Comparison of ENCODE assay signal across 9 cellular contexts in genomic region chr6:142551145-142551811, GRCh38.
DNase-seq lines count a peak whose midpoint lies in the region; ATAC-seq, FAIRE-seq and TF ChIP-seq lines count a peak whose summit lies in the region.
"Had no signal": no experiment of that assay in that cellular context is flagged by ENCODE, and none has a peak within 500 bp of the region (broad histone marks: within the 10 kb centered on the region; RNA-seq: fewer than 3 reads in every experiment).

No MANE protein-coding gene starts in this region.

- H2BK15ac ChIP-seq in H1 (ENCODE audit: low read length) = no peak overlapping the region

- H3K4ac ChIP-seq in H1 (replicated peaks; ENCODE audit: insufficient read length, low read depth, low read length) = no peak overlapping the region

- H3K4me1 ChIP-seq in H1 (replicated peaks in 1 of 4; ENCODE audit: control insufficient read depth in 3 of 4, insufficient read depth in 4 of 4, low read length in 3 of 4) = peaks cover 0 to 6% (median 4%) of the 10 kb centered on the region in 4 experiments; a peak in 5 of 7 replicates

- H3K79me1 ChIP-seq in H1 (ENCODE audit: low read depth, low read length) = no peaks in the 10 kb centered on the region; the same call in 1 of the 2 replicates

- H3K23ac ChIP-seq in H1 (ENCODE audit: insufficient read length) = no peak overlapping the region

- H2AFZ ChIP-seq in H1 (ENCODE audit: low read length) = 0 out of 2 replicates have a peak overlapping the region, but pooled peaks have one; percentile 1

- CTCF ChIA-PET in H1 (lab: Charles Lee; ENCODE audit: partially characterized antibody) = interaction anchor here (0.6 to 3.9 kb wide), 10 partner anchors 13 to 395 kb away, joined by 3 to 24 read pairs (median 4); no protein-coding TSS in a partner anchor

- no peaks in the 10 kb centered on the region for H3K36me3 ChIP-seq in H1 (ENCODE audit: control insufficient read depth in 2 of 4, insufficient read depth in 4 of 4, low read length in 3 of 4)
- no peaks in the 10 kb centered on the region for H3K36me3 ChIP-seq in H7 (replicated peaks; ENCODE audit: control insufficient read depth, insufficient read depth, low read length)

- H3K56ac ChIP-seq in H1 (replicated peaks; ENCODE audit: insufficient read length, low read depth, low read length) = no peak overlapping the region

- H4K8ac ChIP-seq in H1 (ENCODE audit: extremely low read depth, insufficient read depth, low read length) = no peak overlapping the region

- H4K91ac ChIP-seq in H1 (replicated peaks; ENCODE audit: insufficient read length, low read length) = no peak overlapping the region

- no peak for TF ChIP-seq EP300 in H1 (IDR thresholded peaks at IDR 0.05; ENCODE audit: borderline replicate concordance in 1 of 2, low read depth in 2 of 2, low read length in 2 of 2)

- no peaks in the 10 kb centered on the region for H3K27me3 Mint-ChIP-seq in activated CD4-positive, alpha-beta T cell treated with anti-CD3 and anti-CD28 coated beads, Interleukin-2, amount 10 ng/mL, durations not matched to agents 24 days and 14 days

- no peak for TF ChIP-seq RAD21 in H1 (IDR thresholded peaks at IDR 0.05 in 1 of 2, conservative IDR thresholded peaks at IDR 0.05 in 1 of 2; ENCODE audit: low read depth in 2 of 2, low read length in 2 of 2)

- H3K23me2 ChIP-seq in H1 (ENCODE audit: low read depth, low read length) = no peaks in the 10 kb centered on the region

- ATAC-seq in GM19455 (IDR thresholded peaks at IDR 0.05; ENCODE audit: unreplicated experiment) (no peak), GM19397 (IDR thresholded peaks at IDR 0.05; ENCODE audit: unreplicated experiment) (no peak)

- DNase-seq in HT1080 (ENCODE audit: low read depth) = peak; percentile 82
- peak; percentile 74 for DNase-seq in activated CD4-positive, alpha-beta T cell treated with anti-CD3 and anti-CD28 coated beads, Interleukin-2, amount 10 ng/mL, durations not matched to agents 24 days and 14 days
- no peak for DNase-seq in H1 (ENCODE audit: low read depth in 1 of 2, low spot score in 2 of 2)
- peak; percentile 5 to 10 for DNase-seq in stimulated activated CD8-positive, alpha-beta memory T cell treated with anti-CD3 and anti-CD28 coated beads, Interleukin-15, amount 100 ng/mL, for 4 hours (ENCODE audit: low read depth in 2 of 2)
- no peak for DNase-seq in Ammon's horn (ENCODE audit: low spot score)
- no peak for DNase-seq in H7
- DNase-seq: stimulated activated naive B cell treated with anti-CD40 and anti-IgM and Interleukin-4, amounts not matched to agents 10 μg/mL and 1 μg/mL and 100 μg/mL, for 72 hours had no signal

- no peak overlapping the region for H4K5ac ChIP-seq in H1 (ENCODE audit: insufficient read length, low read depth, low read length)

- 0 out of 2 replicates have a peak overlapping the region, but pooled peaks have one; percentile 4 for H2BK12ac ChIP-seq in H1 (ENCODE audit: low read depth, low read length)

- H3K4me1 Mint-ChIP-seq in activated CD4-positive, alpha-beta T cell treated with anti-CD3 and anti-CD28 coated beads, Interleukin-2, amount 10 ng/mL, durations not matched to agents 24 days and 14 days = peaks cover 19% of the 10 kb centered on the region
- H3K4me1 Mint-ChIP-seq: stimulated activated naive B cell treated with anti-CD40 and anti-IgM and Interleukin-4, amounts not matched to agents 10 μg/mL and 1 μg/mL and 100 μg/mL, for 72 hours had no signal

- H3K18ac ChIP-seq in H1 (ENCODE audit: extremely low read depth, low read length) = no peak overlapping the region

- POLR2A ChIA-PET in H1 (lab: Charles Lee; ENCODE audit: partially characterized antibody) = no interaction called here

- 80% methylated on average over 9 of the region's 9 CpGs; no CpG with 5 or more reads in 1 of the 2 experiments for WGBS in H1 (ENCODE audit: extremely low coverage in 1 of 2, insufficient coverage in 1 of 2, insufficient read length in 1 of 2, insufficient replicate concordance in 2 of 2, low coverage in 1 of 2, low lambda C conversion rate in 2 of 2, missing lambda C conversion rate in 1 of 2), 2 experiments

- H2AK5ac ChIP-seq in H1 (ENCODE audit: low read depth, low read length) = no peak overlapping the region

- H3K27ac ChIP-seq in H1 (ENCODE audit: low read depth, low read length) = no peak overlapping the region

- no peak overlapping the region for H2BK5ac ChIP-seq in H1 (ENCODE audit: low read depth, low read length)

- no peak overlapping the region for H2BK20ac ChIP-seq in H1 (ENCODE audit: low read length)

- intact Hi-C loops in activated CD4-positive, alpha-beta T cell treated with anti-CD3 and anti-CD28 coated beads, Interleukin-2, amount 10 ng/mL, durations not matched to agents 24 days and 14 days (cut with micrococcal nuclease) = no loop called here

- no peaks in the 10 kb centered on the region for H4K20me1 ChIP-seq in H1 (replicated peaks in 1 of 2; ENCODE audit: control insufficient read depth in 1 of 2, insufficient read depth in 2 of 2, low read length in 2 of 2)

- H3K4me3 Mint-ChIP-seq in activated CD4-positive, alpha-beta T cell treated with anti-CD3 and anti-CD28 coated beads, Interleukin-2, amount 10 ng/mL, durations not matched to agents 24 days and 14 days = peak overlapping the region; percentile 38
- H3K4me3 Mint-ChIP-seq: stimulated activated naive B cell treated with anti-CD40 and anti-IgM and Interleukin-4, amounts not matched to agents 10 μg/mL and 1 μg/mL and 100 μg/mL, for 72 hours had no signal

- no peak for TF ChIP-seq CTCF in H1 (IDR thresholded peaks at IDR 0.05; ENCODE audit: control extremely low read depth in 1 of 3, insufficient read depth in 1 of 3, low read depth in 1 of 3, low read length in 3 of 3)

- no peak overlapping the region for H2BK120ac ChIP-seq in H1 (replicated peaks; ENCODE audit: low read depth, low read length)

- no peaks in the 10 kb centered on the region for H3K9me3 ChIP-seq in H1 (ENCODE audit: insufficient read depth in 2 of 2, low read depth in 1 of 2, low read length in 1 of 2)

- no peak for FAIRE-seq in H1 (lab: Jason Lieb, UNC)

- H3K14ac ChIP-seq in H1 (ENCODE audit: insufficient read length) = no peak overlapping the region

- no peak overlapping the region for H3K9ac ChIP-seq in H1 (replicated peaks in 1 of 4; ENCODE audit: extremely low read depth in 1 of 4, low read depth in 3 of 4, low read length in 3 of 4)

- peaks cover 5% of the 10 kb centered on the region for H3K9me3 Mint-ChIP-seq in activated CD4-positive, alpha-beta T cell treated with anti-CD3 and anti-CD28 coated beads, Interleukin-2, amount 10 ng/mL, durations not matched to agents 24 days and 14 days
- H3K9me3 Mint-ChIP-seq: stimulated activated naive B cell treated with anti-CD40 and anti-IgM and Interleukin-4, amounts not matched to agents 10 μg/mL and 1 μg/mL and 100 μg/mL, for 72 hours had no signal

- H3K27me3 ChIP-seq in H1 (replicated peaks in 1 of 4; ENCODE audit: control insufficient read depth in 3 of 4, extremely low read depth in 1 of 4, insufficient read depth in 3 of 4, low read length in 3 of 4) = no peaks in the 10 kb centered on the region
- H3K27me3 ChIP-seq in H7 (ENCODE audit: control insufficient read depth, insufficient read depth, low read length) = no peaks in the 10 kb centered on the region

- no peaks in the 10 kb centered on the region for H3K79me2 ChIP-seq in H1 (ENCODE audit: control insufficient read depth in 1 of 2, insufficient read depth in 2 of 2, low read length in 2 of 2)

- TF ChIP-seq POLR2A in H1 (IDR thresholded peaks at IDR 0.05; ENCODE audit: control extremely low read depth in 1 of 2, low read depth in 2 of 2, low read length in 2 of 2) = no peak

- H3K4me3 ChIP-seq in H1 (ENCODE audit: extremely low read depth in 1 of 4, insufficient read depth in 2 of 4, low read depth in 3 of 4, low read length in 4 of 4) = no peak overlapping the region
- H3K4me3 ChIP-seq in H7 (ENCODE audit: insufficient read depth, low read depth, low read length) = no peak overlapping the region

- no peak overlapping the region for H3K4me2 ChIP-seq in H1 (ENCODE audit: insufficient read depth in 1 of 2, low read depth in 2 of 2, low read length in 2 of 2)

- no peak overlapping the region for H3K27ac Mint-ChIP-seq in activated CD4-positive, alpha-beta T cell treated with anti-CD3 and anti-CD28 coated beads, Interleukin-2, amount 10 ng/mL, durations not matched to agents 24 days and 14 days
- H3K27ac Mint-ChIP-seq: stimulated activated naive B cell treated with anti-CD40 and anti-IgM and Interleukin-4, amounts not matched to agents 10 μg/mL and 1 μg/mL and 100 μg/mL, for 72 hours had no signal

- H3K36me3 Mint-ChIP-seq in activated CD4-positive, alpha-beta T cell treated with anti-CD3 and anti-CD28 coated beads, Interleukin-2, amount 10 ng/mL, durations not matched to agents 24 days and 14 days (ENCODE audit: low read depth) = no peaks in the 10 kb centered on the region
- H3K36me3 Mint-ChIP-seq: stimulated activated naive B cell treated with anti-CD40 and anti-IgM and Interleukin-4, amounts not matched to agents 10 μg/mL and 1 μg/mL and 100 μg/mL, for 72 hours had no signal

TF ChIP-seq in H1, 55 proteins besides CTCF, POLR2A, EP300 and RAD21:
- no peak for TF ChIP-seq SIRT6 (IDR thresholded peaks at IDR 0.05; ENCODE audit: low read length)
- TF ChIP-seq SRF (IDR thresholded peaks at IDR 0.05; ENCODE audit: low read depth, low read length) = no peak
- no peak for TF ChIP-seq EGR1 (IDR thresholded peaks at IDR 0.05; ENCODE audit: borderline replicate concordance, low read depth, low read length)
- no peak for TF ChIP-seq FOSL1 (IDR thresholded peaks at IDR 0.05; ENCODE audit: insufficient read depth, low read depth, low read length)
- TF ChIP-seq, protein P1, sequence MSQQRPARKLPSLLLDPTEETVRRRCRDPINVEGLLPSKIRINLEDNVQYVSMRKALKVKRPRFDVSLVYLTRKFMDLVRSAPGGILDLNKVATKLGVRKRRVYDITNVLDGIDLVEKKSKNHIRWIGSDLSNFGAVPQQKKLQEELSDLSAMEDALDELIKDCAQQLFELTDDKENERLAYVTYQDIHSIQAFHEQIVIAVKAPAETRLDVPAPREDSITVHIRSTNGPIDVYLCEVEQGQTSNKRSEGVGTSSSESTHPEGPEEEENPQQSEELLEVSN (IDR thresholded peaks at IDR 0.05) = no peak
- TF ChIP-seq NRF1 (IDR thresholded peaks at IDR 0.05; ENCODE audit: low read depth, low read length) = no peak
- no peak for TF ChIP-seq TCF12 (IDR thresholded peaks at IDR 0.05; ENCODE audit: low read depth, low read length)
- no peak for TF ChIP-seq YY1 (IDR thresholded peaks at IDR 0.05; ENCODE audit: low read depth, low read length)
- no peak for TF ChIP-seq KDM5A (IDR thresholded peaks at IDR 0.05; ENCODE audit: low read length)
TF ChIP-seq in H1: peak in this region for 0.

Comparison
In these comparisons a context has a peak if more than half of its experiments do, and no peak if none do; other contexts are left out.
1. DNase-seq: peak in HT1080 (single experiment), activated CD4-positive, alpha-beta T cell treated with anti-CD3 and anti-CD28 coated beads, Interleukin-2, amount 10 ng/mL, durations not matched to agents 24 days and 14 days (single experiment) and stimulated activated CD8-positive, alpha-beta memory T cell treated with anti-CD3 and anti-CD28 coated beads, Interleukin-15, amount 100 ng/mL, for 4 hours (2 of 2); none in H1 (0 of 2), Ammon's horn (single experiment) and H7 (single experiment).